ENCODE assay signal across 21 cellular contexts in genomic region chr11:131938321-131938751, GRCh38.
DNase-seq lines count a peak whose midpoint lies in the region; ATAC-seq, FAIRE-seq and TF ChIP-seq lines count a peak whose summit lies in the region.
"Had no signal": no experiment of that assay in that cellular context is flagged by ENCODE, and none has a peak within 500 bp of the region (broad histone marks: within the 10 kb centered on the region; RNA-seq: fewer than 3 reads in every experiment).

No MANE protein-coding gene starts in this region.

- H3K27me3 ChIP-seq in BLaER1: no peaks in the 10 kb centered on the region
- no peaks in the 10 kb centered on the region for H3K27me3 ChIP-seq in astrocyte (ENCODE audit: insufficient read depth, low read length)
- no peaks in the 10 kb centered on the region for H3K27me3 ChIP-seq in ovary
- H3K27me3 ChIP-seq: spleen, uterus had no signal

- H3K9ac ChIP-seq in BLaER1: no peak overlapping the region
- peak overlapping the region; percentile 27 for H3K9ac ChIP-seq in astrocyte (ENCODE audit: low read length)
- H3K9ac ChIP-seq: KMS-11, SK-N-SH had no signal

- 0 out of 2 replicates have a peak overlapping the region, but pooled peaks have one; percentile 32 for H3K27ac ChIP-seq in BLaER1
- no peak overlapping the region for H3K27ac ChIP-seq in astrocyte (ENCODE audit: low read depth, low read length)
- no peak overlapping the region for H3K27ac ChIP-seq in ovary
- H3K27ac ChIP-seq: KMS-11, PC-9, spleen, uterus had no signal

- TF ChIP-seq POLR2A in ovary (IDR thresholded peaks at IDR 0.05): no peak

- TF ChIP-seq CTCF in astrocyte (IDR thresholded peaks at IDR 0.05; ENCODE audit: insufficient read depth, low read depth, low read length) (no peak), ovary (IDR thresholded peaks at IDR 0.05) (no peak)

- peaks cover 98% of the 10 kb centered on the region for H3K79me2 ChIP-seq in astrocyte (ENCODE audit: insufficient read depth, low read length)

- H3K36me3 ChIP-seq in BLaER1 (no peaks in the 10 kb centered on the region), astrocyte (ENCODE audit: insufficient read depth, low read length) (no peaks in the 10 kb centered on the region), ovary (no peaks in the 10 kb centered on the region)
- H3K36me3 ChIP-seq: spleen, uterus had no signal

- H3K4me1 ChIP-seq in BLaER1 (peaks cover 18% of the 10 kb centered on the region), astrocyte (ENCODE audit: insufficient read depth, low read length) (peaks cover 12% of the 10 kb centered on the region), ovary (ENCODE audit: insufficient read depth) (no peaks in the 10 kb centered on the region)
- H3K4me1 ChIP-seq: spleen, uterus had no signal

- no peak overlapping the region for H3K4me3 Mint-ChIP-seq in astrocyte (ENCODE audit: unreplicated experiment)
- H3K4me3 Mint-ChIP-seq: activated CD4-positive, alpha-beta memory T cell treated with anti-CD3 and anti-CD28 coated beads for 36 hours; activated T-helper 1 cell treated with anti-CD3 and anti-CD28 coated beads, Interleukin-12 subunit alpha, Interleukin-12 subunit beta, Interleukin-2, Interleukin-4 antibody, amounts not matched to agents 30 ng/mL and 10 ng/mL and 1 ng/mL, durations not matched to agents 14 hours and 24 hours and 36 hours; mesothelial cell of epicardium; stimulated activated naive CD8-positive, alpha-beta T cell treated with anti-CD3 and anti-CD28 coated beads, Interleukin-15, amount 100 ng/mL, for 72 hours had no signal

- intact Hi-C loops in left colon (cut with DNase I, micrococcal nuclease): no loop called here
- intact Hi-C loops in ovary (cut with DNase I): no loop called here

- H3K27ac Mint-ChIP-seq in astrocyte (ENCODE audit: unreplicated experiment): no peak overlapping the region
- H3K27ac Mint-ChIP-seq: activated CD4-positive, alpha-beta memory T cell treated with anti-CD3 and anti-CD28 coated beads for 36 hours; activated T-helper 1 cell treated with anti-CD3 and anti-CD28 coated beads, Interleukin-12 subunit alpha, Interleukin-12 subunit beta, Interleukin-2, Interleukin-4 antibody, amounts not matched to agents 30 ng/mL and 10 ng/mL and 1 ng/mL, durations not matched to agents 14 hours and 24 hours and 36 hours; mesothelial cell of epicardium; stimulated activated naive CD8-positive, alpha-beta T cell treated with anti-CD3 and anti-CD28 coated beads, Interleukin-15, amount 100 ng/mL, for 72 hours had no signal

- DNase-seq in M059J (ENCODE audit: low read depth): peak; percentile 4
- peak; percentile 18 for DNase-seq in astrocyte (ENCODE audit: low read depth)
- no peak for DNase-seq in left lobe of liver (ENCODE audit: low spot score)
- no peak for DNase-seq in left colon
- no peak for DNase-seq in stimulated activated naive CD4-positive, alpha-beta T cell treated with Interleukin-2 at 50 U/mL for 16 hours (lab: John Stamatoyannopoulos, UW)
- no peak for DNase-seq in ovary
- DNase-seq: activated CD4-positive, alpha-beta memory T cell treated with anti-CD3 and anti-CD28 coated beads for 36 hours; cerebellar nuclear complex; NCI-H146; NCI-H446 treated with DMSO at 0.1 percent for 48 hours; PC-9; SK-N-SH; spleen; stimulated activated naive CD8-positive, alpha-beta T cell treated with anti-CD3 and anti-CD28 coated beads, Interleukin-15, amount 100 ng/mL, for 72 hours; uterus had no signal

- peaks cover 9% of the 10 kb centered on the region for H3K4me1 Mint-ChIP-seq in astrocyte (ENCODE audit: low read depth, unreplicated experiment)
- H3K4me1 Mint-ChIP-seq: stimulated activated naive CD8-positive, alpha-beta T cell treated with anti-CD3 and anti-CD28 coated beads, Interleukin-15, amount 100 ng/mL, for 72 hours had no signal

- WGBS in ovary, 3 donors: 75 to 86% (median 82%) methylated on average over 6 of the region's 6 CpGs

- H3K9me3 Mint-ChIP-seq in astrocyte (ENCODE audit: unreplicated experiment): no peaks in the 10 kb centered on the region
- H3K9me3 Mint-ChIP-seq: activated CD4-positive, alpha-beta memory T cell treated with anti-CD3 and anti-CD28 coated beads for 36 hours; activated T-helper 1 cell treated with anti-CD3 and anti-CD28 coated beads, Interleukin-12 subunit alpha, Interleukin-12 subunit beta, Interleukin-2, Interleukin-4 antibody, amounts not matched to agents 30 ng/mL and 10 ng/mL and 1 ng/mL, durations not matched to agents 14 hours and 24 hours and 36 hours; mesothelial cell of epicardium had no signal

- H3K4me2 ChIP-seq in BLaER1 (peak overlapping the region; percentile 70), astrocyte (ENCODE audit: low read length) (peak overlapping the region; percentile 62)
- H3K4me2 ChIP-seq: KMS-11, PC-9, SK-N-SH had no signal

- no peak for TF ChIP-seq EP300 in ovary (IDR thresholded peaks at IDR 0.05)

- H4K20me1 ChIP-seq in BLaER1: no peaks in the 10 kb centered on the region
- H4K20me1 ChIP-seq in astrocyte (ENCODE audit: insufficient read depth, low read length): peaks cover 68% of the 10 kb centered on the region

- H3K4me3 ChIP-seq in BLaER1 (no peak overlapping the region), astrocyte (ENCODE audit: insufficient read depth, low read depth, low read length) (no peak overlapping the region), ovary (no peak overlapping the region)
- H3K4me3 ChIP-seq: PC-9, spleen, uterus had no signal

- H3K9me3 ChIP-seq in BLaER1 (no peaks in the 10 kb centered on the region), astrocyte (ENCODE audit: insufficient read depth, low read depth, low read length) (no peaks in the 10 kb centered on the region), ovary (no peaks in the 10 kb centered on the region)
- H3K9me3 ChIP-seq: SK-N-SH, spleen, uterus had no signal

- H2AFZ ChIP-seq in astrocyte (ENCODE audit: low read depth, low read length): no peak overlapping the region
- H2AFZ ChIP-seq: PC-9 had no signal

- FAIRE-seq in astrocyte (lab: Jason Lieb, UNC): no peak
- FAIRE-seq: GM12892 had no signal

- H3K27me3 Mint-ChIP-seq in astrocyte (ENCODE audit: low read depth, unreplicated experiment): no peaks in the 10 kb centered on the region
- H3K27me3 Mint-ChIP-seq: activated CD4-positive, alpha-beta memory T cell treated with anti-CD3 and anti-CD28 coated beads for 36 hours had no signal

- peak; percentile 30 for ATAC-seq in left lobe of liver
- no peak for ATAC-seq in left colon
- no peak for ATAC-seq in HG02852 (IDR thresholded peaks at IDR 0.05; ENCODE audit: unreplicated experiment)
- ATAC-seq: stimulated activated naive CD8-positive, alpha-beta T cell treated with anti-CD3 and anti-CD28 coated beads, Interleukin-15, amount 100 ng/mL, for 72 hours had no signal

- H3K36me3 Mint-ChIP-seq in astrocyte (ENCODE audit: low read depth, unreplicated experiment): peaks cover 6% of the 10 kb centered on the region
- H3K36me3 Mint-ChIP-seq: activated CD4-positive, alpha-beta memory T cell treated with anti-CD3 and anti-CD28 coated beads for 36 hours; mesothelial cell of epicardium had no signal

Comparison
In these comparisons a context has a peak if more than half of its experiments do, and no peak if none do; other contexts are left out.
1. DNase-seq: peak in M059J (single experiment) and astrocyte (single experiment); none in left lobe of liver (single experiment), left colon (0 of 2), stimulated activated naive CD4-positive, alpha-beta T cell treated with Interleukin-2 at 50 U/mL for 16 hours (single experiment) and ovary (0 of 5).